Comparison of ENCODE assay signal across 28 cellular contexts in the genomic region with DNA sequence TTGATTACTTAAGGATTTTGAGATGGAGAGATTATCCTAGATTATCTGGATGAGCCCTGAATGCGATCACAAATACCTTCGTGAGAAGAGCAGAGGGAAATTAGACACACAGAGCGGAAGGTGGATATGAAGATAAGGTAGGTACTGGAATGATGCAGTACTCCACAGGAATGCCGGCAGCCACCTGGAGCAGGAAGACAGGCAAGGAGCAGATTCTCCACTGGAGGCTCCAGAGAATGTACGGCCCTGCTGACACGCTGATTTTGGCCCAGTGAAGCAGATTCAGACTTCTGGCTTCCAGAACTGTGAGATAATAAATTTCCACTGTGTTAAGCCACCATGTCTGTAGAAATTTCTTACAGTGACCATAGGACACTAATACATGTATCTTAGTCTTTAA.
"Had no signal": no experiment of that assay in that cellular context is flagged by ENCODE, and none has a peak within 500 bp of the region (broad histone marks: within the 10 kb centered on the region; RNA-seq: fewer than 3 reads in every experiment).

No MANE protein-coding gene starts in this region.

- H3K36me3 Mint-ChIP-seq: activated naive CD4-positive, alpha-beta T cell treated with anti-CD3 and anti-CD28 coated beads, Interleukin-2, amount 50 U/mL, for 24 hours; activated naive CD8-positive, alpha-beta T cell treated with anti-CD3 and anti-CD28 coated beads for 36 hours had no signal

- H3K9me3 ChIP-seq: adrenal gland, body of pancreas had no signal

- H3K4me3 ChIP-seq: adrenal gland, body of pancreas had no signal

- DNase-seq: activated CD4-positive, alpha-beta T cell treated with anti-CD3 and anti-CD28 coated beads for 1 hour; activated CD4-positive, alpha-beta T cell treated with anti-CD3 and anti-CD28 coated beads for 4 hours; activated CD4-positive, alpha-beta T cell treated with anti-CD3 and anti-CD28 coated beads, Interleukin-2, amount 50 U/mL, for 1 hour; activated CD4-positive, alpha-beta T cell treated with anti-CD3 and anti-CD28 coated beads, Interleukin-2, amount 50 U/mL, for 48 hours; activated CD8-positive, alpha-beta memory T cell treated with anti-CD3 and anti-CD28 coated beads for 24 hours; activated CD8-positive, alpha-beta T cell treated with anti-CD3 and anti-CD28 coated beads for 36 hours; activated effector memory CD4-positive, alpha-beta T cell treated with anti-CD3 and anti-CD28 coated beads, Interleukin-2, amount 50 U/mL, for 16 hours; activated naive CD4-positive, alpha-beta T cell treated with anti-CD3 and anti-CD28 coated beads for 36 hours; activated naive CD8-positive, alpha-beta T cell treated with anti-CD3 and anti-CD28 coated beads for 36 hours; activated naive CD8-positive, alpha-beta T cell treated with anti-CD3 and anti-CD28 coated beads, Interleukin-2, amount 50 U/mL, for 24 hours; activated T-cell treated with anti-CD3 and anti-CD28 coated beads, Interleukin-2, amount 50 U/mL, for 1 hour; activated T-cell treated with anti-CD3 and anti-CD28 coated beads, Interleukin-2, amount 50 U/mL, for 48 hours; adrenal gland; amygdala; aorta; body of pancreas; caudate nucleus; cortex of kidney; dermis blood vessel endothelial cell; effector CD4-positive, alpha-beta T cell; effector memory CD8-positive, alpha-beta T cell; foreskin fibroblast; head of caudate nucleus; T-helper 2 cell had no signal

- ATAC-seq: activated CD8-positive, alpha-beta T cell treated with anti-CD3 and anti-CD28 coated beads for 36 hours; activated naive CD8-positive, alpha-beta T cell treated with anti-CD3 and anti-CD28 coated beads, Interleukin-2, amount 50 U/mL, for 24 hours; body of pancreas; effector memory CD8-positive, alpha-beta T cell had no signal

- H3K27ac Mint-ChIP-seq: activated CD8-positive, alpha-beta T cell treated with anti-CD3 and anti-CD28 coated beads for 36 hours; activated naive CD4-positive, alpha-beta T cell treated with anti-CD3 and anti-CD28 coated beads for 36 hours; activated naive CD4-positive, alpha-beta T cell treated with anti-CD3 and anti-CD28 coated beads, Interleukin-2, amount 50 U/mL, for 24 hours; activated naive CD8-positive, alpha-beta T cell treated with anti-CD3 and anti-CD28 coated beads for 36 hours; activated naive CD8-positive, alpha-beta T cell treated with anti-CD3 and anti-CD28 coated beads, Interleukin-2, amount 50 U/mL, for 24 hours; activated T-helper 1 cell treated with anti-CD3 and anti-CD28 coated beads, Interleukin-12 subunit alpha, Interleukin-12 subunit beta, Interleukin-2, Interleukin-4 antibody, amounts not matched to agents 30 ng/mL and 10 ng/mL and 1 ng/mL, durations not matched to agents 14 hours and 24 hours and 36 hours; activated T-helper 2 cell treated with anti-CD3 and anti-CD28 coated beads, Interferon-gamma antibody, Interleukin-2, Interleukin-4, amounts not matched to agents 10 μg/mL and 5 μg/mL and 100 μg/mL, durations not matched to agents 14 hours and 24 hours and 36 hours; effector memory CD8-positive, alpha-beta T cell had no signal

- H3K4me1 Mint-ChIP-seq: activated naive CD4-positive, alpha-beta T cell treated with anti-CD3 and anti-CD28 coated beads, Interleukin-2, amount 50 U/mL, for 24 hours; activated naive CD8-positive, alpha-beta T cell treated with anti-CD3 and anti-CD28 coated beads for 36 hours; activated naive CD8-positive, alpha-beta T cell treated with anti-CD3 and anti-CD28 coated beads, Interleukin-2, amount 50 U/mL, for 24 hours had no signal

- H3K27ac ChIP-seq: adrenal gland, body of pancreas, epithelial cell of prostate had no signal

- H3K27me3 ChIP-seq: adrenal gland, body of pancreas had no signal

- H3K36me3 ChIP-seq: adrenal gland had no signal

- H3K9me3 Mint-ChIP-seq: activated CD8-positive, alpha-beta T cell treated with anti-CD3 and anti-CD28 coated beads for 36 hours; activated T-helper 1 cell treated with anti-CD3 and anti-CD28 coated beads, Interleukin-12 subunit alpha, Interleukin-12 subunit beta, Interleukin-2, Interleukin-4 antibody, amounts not matched to agents 30 ng/mL and 10 ng/mL and 1 ng/mL, durations not matched to agents 14 hours and 24 hours and 36 hours; activated T-helper 2 cell treated with anti-CD3 and anti-CD28 coated beads, Interferon-gamma antibody, Interleukin-2, Interleukin-4, amounts not matched to agents 10 μg/mL and 5 μg/mL and 100 μg/mL, durations not matched to agents 14 hours and 24 hours and 36 hours had no signal

- H3K4me1 ChIP-seq: adrenal gland, body of pancreas had no signal

- H3K4me3 Mint-ChIP-seq: activated CD8-positive, alpha-beta T cell treated with anti-CD3 and anti-CD28 coated beads for 36 hours; activated naive CD4-positive, alpha-beta T cell treated with anti-CD3 and anti-CD28 coated beads for 36 hours; activated naive CD4-positive, alpha-beta T cell treated with anti-CD3 and anti-CD28 coated beads, Interleukin-2, amount 50 U/mL, for 24 hours; activated naive CD8-positive, alpha-beta T cell treated with anti-CD3 and anti-CD28 coated beads for 36 hours; activated naive CD8-positive, alpha-beta T cell treated with anti-CD3 and anti-CD28 coated beads, Interleukin-2, amount 50 U/mL, for 24 hours; activated T-helper 1 cell treated with anti-CD3 and anti-CD28 coated beads, Interleukin-12 subunit alpha, Interleukin-12 subunit beta, Interleukin-2, Interleukin-4 antibody, amounts not matched to agents 30 ng/mL and 10 ng/mL and 1 ng/mL, durations not matched to agents 14 hours and 24 hours and 36 hours; effector memory CD8-positive, alpha-beta T cell had no signal

- H3K27me3 Mint-ChIP-seq: activated CD8-positive, alpha-beta T cell treated with anti-CD3 and anti-CD28 coated beads for 36 hours; effector memory CD8-positive, alpha-beta T cell had no signal
